ENCODE assay signal across 25 cellular contexts in the genomic region with DNA sequence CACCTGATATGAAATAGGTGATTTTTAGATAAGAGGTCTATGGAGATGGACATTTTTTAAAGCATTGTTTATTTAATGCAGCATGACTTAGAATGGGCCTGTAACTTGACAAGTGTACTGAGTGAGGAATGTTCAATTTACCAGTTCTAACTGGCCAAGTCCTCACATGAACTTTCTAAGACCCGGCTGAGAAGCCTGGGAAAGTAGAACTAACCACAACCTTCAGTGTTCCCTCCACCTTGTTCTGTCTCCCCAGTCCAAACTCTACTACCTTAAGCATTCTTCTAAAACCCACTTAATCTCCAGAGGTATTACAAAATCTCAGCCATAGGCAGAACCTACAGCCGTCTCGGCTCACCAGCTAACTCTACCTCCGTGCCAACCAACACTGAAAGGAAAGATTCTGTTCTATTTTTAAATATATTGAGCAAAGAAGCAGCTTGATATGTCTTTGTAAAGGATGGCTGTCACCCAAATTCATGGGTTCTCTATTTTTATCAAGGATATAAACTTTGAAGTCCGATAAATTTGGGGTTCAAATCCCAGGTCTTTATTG. TPM values are rescaled to one million over a fixed set of nuclear protein-coding genes. Genes with fewer than 3 reads are reported as not detected.
DNase-seq lines count a peak whose midpoint lies in the region; ATAC-seq and TF ChIP-seq lines count a peak whose summit lies in the region.
"Had no signal": no experiment of that assay in that cellular context is flagged by ENCODE, and none has a peak within 500 bp of the region (broad histone marks: within the 10 kb centered on the region; RNA-seq: fewer than 3 reads in every experiment).

No MANE protein-coding gene starts in this region.

- no peaks in the 10 kb centered on the region for H3K27me3 ChIP-seq in GM23338 (ENCODE audit: insufficient read depth)
- H3K27me3 ChIP-seq in mammary epithelial cell (ENCODE audit: insufficient read depth, low read length): no peaks in the 10 kb centered on the region
- H3K27me3 ChIP-seq in right cardiac atrium (ENCODE audit: control insufficient read depth, insufficient read depth): no peaks in the 10 kb centered on the region
- H3K27me3 ChIP-seq: BE2C, ovary had no signal

- ATAC-seq in GM23338 (no peak), right cardiac atrium (no peak), GM21717 (IDR thresholded peaks at IDR 0.05; ENCODE audit: unreplicated experiment) (no peak)
- ATAC-seq: effector memory CD8-positive, alpha-beta T cell; naive thymus-derived CD8-positive, alpha-beta T cell; PC-3 had no signal

- dilution Hi-C loops in mammary epithelial cell (cut with HindIII; ENCODE audit: low sequenced_read_pairs): no loop called here

- DNase-seq in GM23338 (ENCODE audit: low spot score): no peak
- peak; percentile 71 for DNase-seq in mammary epithelial cell
- DNase-seq in right cardiac atrium: no peak
- peak; percentile 96 for DNase-seq in renal cortical epithelial cell (ENCODE audit: low read depth)
- DNase-seq in NCI-H82 (lab: John Stamatoyannopoulos, UW): no peak
- DNase-seq in SKM-1 treated with dmso at 0.1 percent for 144 hours (lab: John Stamatoyannopoulos, UW; ENCODE audit: unreplicated experiment): no peak
- no peak for DNase-seq in NCI-H146 (lab: John Stamatoyannopoulos, UW)
- DNase-seq: activated CD4-positive, alpha-beta memory T cell treated with anti-CD3 and anti-CD28 coated beads for 36 hours; activated CD4-positive, CD25-positive, alpha-beta regulatory T cell; BE2C; DMS53; effector memory CD8-positive, alpha-beta T cell; naive thymus-derived CD8-positive, alpha-beta T cell; NCI-H1436 treated with DMSO at 0.1 percent for 48 hours; NCI-H510A; ovary; PC-3; SHP77 treated with DMSO at 0.1 percent for 48 hours; stimulated activated CD8-positive, alpha-beta memory T cell treated with anti-CD3 and anti-CD28 coated beads, Interleukin-4, amount 100 ng/mL, for 48 hours; SW 1271; T1000 had no signal

- H3K79me2 ChIP-seq in GM23338 (replicated peaks; ENCODE audit: insufficient read depth) (no peaks in the 10 kb centered on the region), mammary epithelial cell (ENCODE audit: insufficient read depth, low read length) (no peaks in the 10 kb centered on the region)

- H3K27me3 Mint-ChIP-seq in GM23338 (ENCODE audit: insufficient read depth, low read depth, poor library complexity): no peaks in the 10 kb centered on the region
- H3K27me3 Mint-ChIP-seq: activated CD4-positive, alpha-beta memory T cell treated with anti-CD3 and anti-CD28 coated beads for 36 hours; effector memory CD8-positive, alpha-beta T cell had no signal

- no peaks in the 10 kb centered on the region for H3K9me2 ChIP-seq in GM23338 (ENCODE audit: insufficient read depth)

- no peaks in the 10 kb centered on the region for H3K9me3 Mint-ChIP-seq in GM23338
- H3K9me3 Mint-ChIP-seq: activated CD4-positive, alpha-beta memory T cell treated with anti-CD3 and anti-CD28 coated beads for 36 hours had no signal

- 22% methylated on average over 4 of the region's 5 CpGs for WGBS in mammary epithelial cell (ENCODE audit: low coverage, missing lambda C conversion rate)
- WGBS in right cardiac atrium: 55% methylated on average over 5 of the region's 5 CpGs

- H3K27ac ChIP-seq in GM23338 (ENCODE audit: low read depth) (no peak overlapping the region), mammary epithelial cell (ENCODE audit: insufficient read depth, low read depth, low read length) (no peak overlapping the region), right cardiac atrium (ENCODE audit: low read length) (peak overlapping the region; percentile 64)
- H3K27ac ChIP-seq: KMS-11, ovary had no signal

- H3K4me3 Mint-ChIP-seq in GM23338: no peak overlapping the region
- H3K4me3 Mint-ChIP-seq: activated CD4-positive, alpha-beta memory T cell treated with anti-CD3 and anti-CD28 coated beads for 36 hours; activated naive CD8-positive, alpha-beta T cell; effector memory CD8-positive, alpha-beta T cell; naive thymus-derived CD8-positive, alpha-beta T cell had no signal

- CTCF ChIA-PET in mammary epithelial cell (lab: Charles Lee; ENCODE audit: low non-redundant PET): no interaction called here

- H2AFZ ChIP-seq in GM23338 (no peak overlapping the region), mammary epithelial cell (ENCODE audit: low read depth, low read length) (no peak overlapping the region)

- in situ Hi-C loops in mammary epithelial cell (cut with MboI; ENCODE audit: low sequenced_read_pairs in 2 of 2): loop anchor here in 1 of 2 donors (10.0 kb wide), 1 partner anchor 52 kb away; no protein-coding TSS in a partner anchor

- no peaks in the 10 kb centered on the region for H3F3A ChIP-seq in GM23338 (replicated peaks; ENCODE audit: low read depth)

- H3K27ac Mint-ChIP-seq in GM23338: peak overlapping the region; percentile 37; the same call in 1 of the 2 replicates
- H3K27ac Mint-ChIP-seq: activated CD4-positive, alpha-beta memory T cell treated with anti-CD3 and anti-CD28 coated beads for 36 hours; activated naive CD8-positive, alpha-beta T cell; effector memory CD8-positive, alpha-beta T cell; naive thymus-derived CD8-positive, alpha-beta T cell had no signal

- H3K4me2 ChIP-seq in GM23338 (no peak overlapping the region), mammary epithelial cell (ENCODE audit: insufficient read depth, low read depth, low read length) (no peak overlapping the region)
- H3K4me2 ChIP-seq: KMS-11 had no signal

- H3K4me1 Mint-ChIP-seq in GM23338: peaks cover 61% of the 10 kb centered on the region
- H3K4me1 Mint-ChIP-seq: naive thymus-derived CD8-positive, alpha-beta T cell had no signal

- H4K20me1 ChIP-seq in GM23338 (replicated peaks; ENCODE audit: insufficient read depth): no peaks in the 10 kb centered on the region
- no peaks in the 10 kb centered on the region for H4K20me1 ChIP-seq in mammary epithelial cell (ENCODE audit: insufficient read depth, low read length)

- H3K9ac ChIP-seq in mammary epithelial cell (ENCODE audit: insufficient read depth, low read length): no peak overlapping the region
- H3K9ac ChIP-seq: KMS-11 had no signal

- TF ChIP-seq CTCF in GM23338 (conservative IDR thresholded peaks at IDR 0.05; ENCODE audit: low read depth in 2 of 2) (no peak), mammary epithelial cell (conservative IDR thresholded peaks at IDR 0.05 in 1 of 2, IDR thresholded peaks at IDR 0.05 in 1 of 2; ENCODE audit: extremely low read depth in 1 of 2, insufficient read depth in 1 of 2, low read depth in 1 of 2, low read length in 2 of 2) (no peak)

- H3K4me3 ChIP-seq in GM23338 (no peak overlapping the region), mammary epithelial cell (replicated peaks in 1 of 3; ENCODE audit: insufficient read depth in 1 of 3, low read depth in 2 of 3, low read length in 3 of 3) (no peak overlapping the region), right cardiac atrium (ENCODE audit: low read length) (peak overlapping the region; percentile 28)
- H3K4me3 ChIP-seq: coronary artery, ovary had no signal

- H3K36me3 ChIP-seq in GM23338 (ENCODE audit: insufficient read depth) (no peaks in the 10 kb centered on the region), mammary epithelial cell (ENCODE audit: insufficient read depth, low read length) (no peaks in the 10 kb centered on the region)
- H3K36me3 ChIP-seq: ovary had no signal

- intact Hi-C loops in mammary epithelial cell (cut with micrococcal nuclease): loop anchor here (2.0 kb wide), 1 partner anchor 38 kb away; no protein-coding TSS in a partner anchor
- intact Hi-C loops in right cardiac atrium (cut with DNase I): loop anchor here in 1 of 4 donors (10.0 kb wide), 1 partner anchor 68 kb away; no protein-coding TSS in a partner anchor

- no peaks in the 10 kb centered on the region for H3K9me3 ChIP-seq in mammary epithelial cell (replicated peaks; ENCODE audit: insufficient read depth, low read length)
- H3K9me3 ChIP-seq in right cardiac atrium (ENCODE audit: control insufficient read depth, low read length): no peaks in the 10 kb centered on the region
- H3K9me3 ChIP-seq: BE2C, ovary had no signal

- BruUV-seq in mammary epithelial cell (replicated peaks; lab: Mats Ljungman, UMichigan): no TSS peak

- peaks cover 51% of the 10 kb centered on the region for H3K4me1 ChIP-seq in GM23338 (ENCODE audit: insufficient read depth)
- H3K4me1 ChIP-seq in mammary epithelial cell (ENCODE audit: insufficient read depth, low read length): peaks cover 13% of the 10 kb centered on the region
- no peaks in the 10 kb centered on the region for H3K4me1 ChIP-seq in right cardiac atrium (ENCODE audit: control insufficient read depth, insufficient read depth, low read length)

- H3K36me3 Mint-ChIP-seq in GM23338 (ENCODE audit: low read depth): no peaks in the 10 kb centered on the region
- H3K36me3 Mint-ChIP-seq: activated CD4-positive, alpha-beta memory T cell treated with anti-CD3 and anti-CD28 coated beads for 36 hours; activated naive CD8-positive, alpha-beta T cell; naive thymus-derived CD8-positive, alpha-beta T cell had no signal

TF ChIP-seq in GM23338, 12 proteins besides CTCF, POLR2A, EP300 and RAD21:
- TF ChIP-seq, protein P1, sequence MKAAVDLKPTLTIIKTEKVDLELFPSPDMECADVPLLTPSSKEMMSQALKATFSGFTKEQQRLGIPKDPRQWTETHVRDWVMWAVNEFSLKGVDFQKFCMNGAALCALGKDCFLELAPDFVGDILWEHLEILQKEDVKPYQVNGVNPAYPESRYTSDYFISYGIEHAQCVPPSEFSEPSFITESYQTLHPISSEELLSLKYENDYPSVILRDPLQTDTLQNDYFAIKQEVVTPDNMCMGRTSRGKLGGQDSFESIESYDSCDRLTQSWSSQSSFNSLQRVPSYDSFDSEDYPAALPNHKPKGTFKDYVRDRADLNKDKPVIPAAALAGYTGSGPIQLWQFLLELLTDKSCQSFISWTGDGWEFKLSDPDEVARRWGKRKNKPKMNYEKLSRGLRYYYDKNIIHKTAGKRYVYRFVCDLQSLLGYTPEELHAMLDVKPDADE (IDR thresholded peaks at IDR 0.05): no peak

RNA-seq across cellular contexts. Expression of gene PPARGC1A, which starts 6.8 kb away (rescaled TPM):
- total RNA-seq in GM23338 (2014; rRNA removed; shearing (Covaris generic)): 0.54 and 3.3 TPM in 2 replicates
- polyA plus RNA-seq in GM23338 (2016; fragmentation: Nextera tagmentation; extraction: Ambion mirVana): 0.12 and 0.76 TPM in 2 replicates
- total RNA-seq in mammary epithelial cell: 1 to 10 TPM in 1 of 2 donors, not detected in 1; 5.3 TPM
- 0.09 TPM for polyA plus RNA-seq in mammary epithelial cell
- polyA minus RNA-seq in mammary epithelial cell: not detected
- 100 to 1,000 TPM in 1 of 4 donors, 10 to 100 TPM in 3; 74.7 to 130 (median 82.0) TPM for total RNA-seq in right cardiac atrium
- polyA plus RNA-seq in right cardiac atrium: 22.2 TPM
- 2.3 and 62.4 TPM in 2 replicates for total RNA-seq in renal cortical epithelial cell
- total RNA-seq: activated CD4-positive, alpha-beta memory T cell treated with anti-CD3 and anti-CD28 coated beads for 36 hours; naive thymus-derived CD8-positive, alpha-beta T cell; PC-3 had no signal
- polyA plus RNA-seq: naive thymus-derived CD8-positive, alpha-beta T cell had no signal

Comparison
In these comparisons a context has a peak if more than half of its experiments do, and no peak if none do; other contexts are left out.
1. DNase-seq: peak in mammary epithelial cell (single experiment) and renal cortical epithelial cell (single experiment); none in GM23338 (single experiment), right cardiac atrium (0 of 3), NCI-H82 (single experiment), SKM-1 treated with dmso at 0.1 percent for 144 hours (single experiment) and NCI-H146 (single experiment).